9 cellular contexts compared by ENCODE assay signal in the genomic region with DNA sequence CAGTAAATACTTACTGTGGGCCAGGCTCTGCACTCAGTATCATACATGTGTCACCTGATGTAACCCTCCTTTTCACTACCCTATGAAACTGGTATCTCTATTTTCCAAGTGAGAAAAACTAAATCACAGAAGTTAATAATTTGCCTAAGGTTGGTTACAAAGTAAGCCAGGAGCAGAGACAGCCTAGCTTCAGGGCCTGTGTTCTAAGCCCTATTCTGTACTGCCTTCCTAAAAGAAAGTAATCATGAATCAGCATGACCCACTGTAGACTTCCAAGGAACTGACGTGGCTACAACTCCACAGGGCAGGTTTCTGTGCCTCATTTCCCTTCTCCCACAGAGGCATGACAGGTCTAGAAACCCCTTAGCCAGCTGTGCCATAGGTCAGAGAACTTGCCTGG. TPM values are rescaled to one million over a fixed set of nuclear protein-coding genes. Genes with fewer than 3 reads are reported as not detected.
DNase-seq lines count a peak whose midpoint lies in the region; ATAC-seq and TF ChIP-seq lines count a peak whose summit lies in the region.
"Had no signal": no experiment of that assay in that cellular context is flagged by ENCODE, and none has a peak within 500 bp of the region (broad histone marks: within the 10 kb centered on the region; RNA-seq: fewer than 3 reads in every experiment).

No MANE protein-coding gene starts in this region.

- H3K36me3 ChIP-seq in osteoblast (ENCODE audit: insufficient read depth, low read length) = peaks cover 82% of the 10 kb centered on the region

- H3K4me2 ChIP-seq in osteoblast (ENCODE audit: insufficient read depth, low read length) = no peak overlapping the region

- peaks cover 10% of the 10 kb centered on the region for H3K4me1 ChIP-seq in osteoblast (ENCODE audit: insufficient read depth, low read length)

- H4K20me1 ChIP-seq in osteoblast (ENCODE audit: insufficient read depth, low read length) = peaks cover 4% of the 10 kb centered on the region

- ATAC-seq in GM18511 (IDR thresholded peaks at IDR 0.05; ENCODE audit: unreplicated experiment) (peak; percentile 87), HG03159 (IDR thresholded peaks at IDR 0.05; ENCODE audit: unreplicated experiment) (peak; percentile 47), HG02678 (IDR thresholded peaks at IDR 0.05; ENCODE audit: unreplicated experiment) (no peak)

- H3K9me3 ChIP-seq in osteoblast (ENCODE audit: low read depth, low read length) = no peaks in the 10 kb centered on the region

- POLR2A ChIA-PET in GM10248 (lab: Yijun Ruan, JAX) = no interaction called here

- H3K4me3 ChIP-seq in choroid plexus epithelial cell (ENCODE audit: low read depth, low read length) (no peak overlapping the region), osteoblast (ENCODE audit: insufficient read depth, low read length) (no peak overlapping the region)

- no peak overlapping the region for H2AFZ ChIP-seq in osteoblast (ENCODE audit: low read length)

- H3K27me3 ChIP-seq in osteoblast (ENCODE audit: insufficient read depth, low read length) = no peaks in the 10 kb centered on the region

- CTCF ChIA-PET in GM10248 (lab: Yijun Ruan, JAX) = interaction anchor here (1.9 to 8.0 kb wide), 4 partner anchors 14 to 207 kb away, joined by 5 to 70 read pairs (median 20); partner anchors contain the start of genes BCS1L and ZNF142

- DNase-seq in choroid plexus epithelial cell (ENCODE audit: low read depth) (peak; percentile 30), osteoblast (ENCODE audit: insufficient read length, low spot score, missing footprints) (peak; percentile 69), NCI-H1694 treated with DMSO at 0.1 percent for 48 hours (lab: John Stamatoyannopoulos, UW) (no peak), GM10248 (ENCODE audit: extremely low spot score) (no peak)
- no peak for DNase-seq in activated CD4-positive, alpha-beta T cell treated with anti-CD3 and anti-CD28 coated beads for 1 hour
- DNase-seq: cerebellar nuclear complex had no signal

- peaks cover 4% of the 10 kb centered on the region for H3K79me2 ChIP-seq in osteoblast (ENCODE audit: insufficient read depth, low read length)

- TF ChIP-seq CTCF in choroid plexus epithelial cell (conservative IDR thresholded peaks at IDR 0.05; ENCODE audit: low read depth, low read length) = no peak
- no peak for TF ChIP-seq CTCF in osteoblast (IDR thresholded peaks at IDR 0.05; ENCODE audit: extremely low read depth, low read depth, low read length)
- TF ChIP-seq CTCF in GM10248 (IDR thresholded peaks at IDR 0.05; ENCODE audit: control extremely low read depth, extremely low read depth, low read depth, missing control alignments) = no peak

- peak overlapping the region; percentile 87 for H3K27ac ChIP-seq in osteoblast (ENCODE audit: low read depth, low read length)

RNA-seq across cellular contexts. Expression of gene ZNF142, which starts 14.3 kb away (rescaled TPM):
- 14.8 and 16.8 TPM in 2 replicates for total RNA-seq in osteoblast

RNA-seq across cellular contexts. Expression of gene BCS1L, which starts 14.4 kb away (rescaled TPM):
- 16.6 and 21.2 TPM in 2 replicates for total RNA-seq in osteoblast

RNA-seq across cellular contexts. Expression of gene RNF25, which starts 26.7 kb away (rescaled TPM):
- total RNA-seq in osteoblast = 32.4 and 41.6 TPM in 2 replicates

RNA-seq across cellular contexts. Expression of gene STK36, which starts 26.8 kb away (rescaled TPM):
- total RNA-seq in osteoblast = 25.7 and 30.6 TPM in 2 replicates

RNA-seq across cellular contexts. Expression of gene PLCD4, which starts 37.4 kb away (rescaled TPM):
- total RNA-seq in osteoblast = 2.5 and 4.4 TPM in 2 replicates

Comparison
In these comparisons a context has a peak if more than half of its experiments do, and no peak if none do; other contexts are left out.
1. DNase-seq: peak in choroid plexus epithelial cell (single experiment) and osteoblast (single experiment); none in NCI-H1694 treated with DMSO at 0.1 percent for 48 hours (single experiment), GM10248 (single experiment) and activated CD4-positive, alpha-beta T cell treated with anti-CD3 and anti-CD28 coated beads for 1 hour (single experiment).